ENCODE assay signal across 8 cellular contexts in genomic region chr15:75904241-75904631, GRCh38. TPM values are rescaled to one million over a fixed set of nuclear protein-coding genes. Genes with fewer than 3 reads are reported as not detected.
DNase-seq lines count a peak whose midpoint lies in the region; ATAC-seq and TF ChIP-seq lines count a peak whose summit lies in the region.

No MANE protein-coding gene starts in this region.

- peak overlapping the region; percentile 93 for H3K9ac ChIP-seq in SK-N-MC (ENCODE audit: insufficient read length)

- H3K36me3 Mint-ChIP-seq in CD8-positive, alpha-beta T cell = peaks cover 35% of the 10 kb centered on the region
- peaks cover 49% of the 10 kb centered on the region for H3K36me3 Mint-ChIP-seq in dendritic cell treated with granulocyte-macrophage colony-stimulating factor and Interleukin-4, amounts not matched to agents 40 ng/mL and 50 ng/mL, for 4 days (ENCODE audit: low read depth)

- peak overlapping the region; percentile 95 for H3K27ac Mint-ChIP-seq in CD8-positive, alpha-beta T cell
- H3K27ac Mint-ChIP-seq in dendritic cell treated with granulocyte-macrophage colony-stimulating factor and Interleukin-4, amounts not matched to agents 40 ng/mL and 50 ng/mL, for 4 days = peak overlapping the region; percentile 89

- ATAC-seq in CD8-positive, alpha-beta T cell = no peak
- ATAC-seq in GM19452 (IDR thresholded peaks at IDR 0.05; ENCODE audit: unreplicated experiment) = peak; percentile 13
- peak; percentile 24 for ATAC-seq in stimulated activated naive CD8-positive, alpha-beta T cell treated with anti-CD3 and anti-CD28 coated beads, Interleukin-15, Interleukin-2, amounts not matched to agents 100 U/mL and 50 U/mL, for 24 hours

- H3K4me1 ChIP-seq in CD8-positive, alpha-beta T cell (ENCODE audit: insufficient read depth, low read length) = peaks cover 19% of the 10 kb centered on the region

- WGBS in lower leg skin, 2 donors = 0 to 2% methylated on average over 23 to 25 of the region's 28 CpGs

- peak overlapping the region; percentile 68 for H3K27ac ChIP-seq in CD8-positive, alpha-beta T cell (ENCODE audit: low read depth, low read length)
- peak overlapping the region; percentile 88; the same call in 1 of the 2 replicates for H3K27ac ChIP-seq in SK-N-MC

- no peak for TF ChIP-seq CTCF in CD8-positive, alpha-beta T cell (IDR thresholded peaks at IDR 0.05)
- no peak for TF ChIP-seq CTCF in lower leg skin (IDR thresholded peaks at IDR 0.05)

- H3K27me3 Mint-ChIP-seq in CD8-positive, alpha-beta T cell (ENCODE audit: low read depth) = no peaks in the 10 kb centered on the region
- H3K27me3 Mint-ChIP-seq in dendritic cell treated with granulocyte-macrophage colony-stimulating factor and Interleukin-4, amounts not matched to agents 40 ng/mL and 50 ng/mL, for 4 days = no peaks in the 10 kb centered on the region

- TF ChIP-seq POLR2A in lower leg skin (IDR thresholded peaks at IDR 0.05) = no peak

- H3K9me3 Mint-ChIP-seq in CD8-positive, alpha-beta T cell = no peaks in the 10 kb centered on the region
- no peaks in the 10 kb centered on the region for H3K9me3 Mint-ChIP-seq in dendritic cell treated with granulocyte-macrophage colony-stimulating factor and Interleukin-4, amounts not matched to agents 40 ng/mL and 50 ng/mL, for 4 days

- POLR2A ChIA-PET in CD8-positive, alpha-beta T cell (lab: Charles Lee) = interaction anchor here (0.7 to 2.1 kb wide), 5 partner anchors 57 to 451 kb away, joined by 3 to 8 read pairs (median 3); partner anchors contain the start of gene UBE2Q2

- H3K4me3 ChIP-seq in CD8-positive, alpha-beta T cell (ENCODE audit: low read depth, low read length) = peak overlapping the region; percentile 84
- H3K4me3 ChIP-seq in SK-N-MC (peak overlapping the region; percentile 97), lower leg skin (ENCODE audit: low read depth, poor library complexity, severe bottlenecking) (peak overlapping the region; percentile 79)

- peak in 2 of 7 experiments; percentile 9 to 14 for DNase-seq in CD8-positive, alpha-beta T cell
- DNase-seq in HT1080 (ENCODE audit: low read depth) (peak; percentile 28), SK-N-MC (ENCODE audit: low read depth, low spot score) (no peak), lower leg skin (ENCODE audit: low spot score in 2 of 2) (peak in 1 of 2 donors; percentile 86), NCI-H1436 (lab: John Stamatoyannopoulos, UW) (no peak)
- DNase-seq in stimulated activated naive CD8-positive, alpha-beta T cell treated with anti-CD3 and anti-CD28 coated beads, Interleukin-15, Interleukin-2, amounts not matched to agents 100 U/mL and 50 U/mL, for 24 hours = peak; percentile 47

- H3K9me3 ChIP-seq in CD8-positive, alpha-beta T cell (ENCODE audit: low read length) = no peaks in the 10 kb centered on the region
- no peaks in the 10 kb centered on the region for H3K9me3 ChIP-seq in SK-N-MC (ENCODE audit: low read depth, low read length)

- no peaks in the 10 kb centered on the region for H3K27me3 ChIP-seq in CD8-positive, alpha-beta T cell (ENCODE audit: insufficient read depth, low read length)

- intact Hi-C loops in CD8-positive, alpha-beta T cell (cut with DNase I, micrococcal nuclease) = loop anchor here (5.0 to 10.0 kb wide), 4 partner anchors 62 to 1289 kb away; partner anchors contain the start of genes CLK3 (in 1 of the 2), IMP3 (in 1 of the 2) and UBE2Q2 (in 1 of the 2)
- intact Hi-C loops in dendritic cell treated with granulocyte-macrophage colony-stimulating factor and Interleukin-4, amounts not matched to agents 40 ng/mL and 50 ng/mL, for 4 days (cut with micrococcal nuclease) = loop anchor here (10.0 kb wide), 1 partner anchor 59 kb away; the partner anchor contains the start of gene UBE2Q2
- intact Hi-C loops in lower leg skin (cut with DNase I; ENCODE audit: low total_unique reads) = no loop called here

- CTCF ChIA-PET in CD8-positive, alpha-beta T cell (lab: Charles Lee) = interaction anchor here (1.2 kb wide), 1 partner anchor 56 kb away, joined by 3 read pairs; no protein-coding TSS in a partner anchor

- H3K4me3 Mint-ChIP-seq in CD8-positive, alpha-beta T cell = peak overlapping the region; percentile 98
- H3K4me3 Mint-ChIP-seq in dendritic cell treated with granulocyte-macrophage colony-stimulating factor and Interleukin-4, amounts not matched to agents 40 ng/mL and 50 ng/mL, for 4 days = peak overlapping the region; percentile 99

- peaks cover 53% of the 10 kb centered on the region for H3K4me1 Mint-ChIP-seq in CD8-positive, alpha-beta T cell (ENCODE audit: low read depth)
- H3K4me1 Mint-ChIP-seq in dendritic cell treated with granulocyte-macrophage colony-stimulating factor and Interleukin-4, amounts not matched to agents 40 ng/mL and 50 ng/mL, for 4 days (ENCODE audit: low read depth) = peaks cover 22% of the 10 kb centered on the region

- no peaks in the 10 kb centered on the region for H3K36me3 ChIP-seq in CD8-positive, alpha-beta T cell (ENCODE audit: insufficient read depth, low read length)
- H3K36me3 ChIP-seq in SK-N-MC (ENCODE audit: insufficient read depth, low read length) = peaks cover 28% of the 10 kb centered on the region

RNA-seq across cellular contexts. Expression of gene FBXO22, which starts 0.6 kb away (rescaled TPM):
- 1 to 10 TPM; 6.1 to 6.4 TPM for total RNA-seq in CD8-positive, alpha-beta T cell
- 71.8 and 78.6 TPM in 2 replicates for total RNA-seq in HT1080 (2014; rRNA removed; shearing (Covaris generic))
- 58.9 and 61.0 TPM in 2 replicates for polyA plus RNA-seq in HT1080 (2015; cell fraction: cytosol; rRNA removed)
- 63.3 and 75.1 TPM in 2 replicates for polyA plus RNA-seq in HT1080 (2015; cell fraction: nucleus; rRNA removed)
- total RNA-seq in lower leg skin = 10 to 100 TPM; 17.4 to 25.3 (median 21.6) TPM

Comparison
In these comparisons a context has a peak if more than half of its experiments do, and no peak if none do; other contexts are left out.
1. DNase-seq: peak in HT1080 (single experiment) and stimulated activated naive CD8-positive, alpha-beta T cell treated with anti-CD3 and anti-CD28 coated beads, Interleukin-15, Interleukin-2, amounts not matched to agents 100 U/mL and 50 U/mL, for 24 hours (single experiment); none in SK-N-MC (single experiment) and NCI-H1436 (single experiment).
2. Peak in every context shown above with its lines, with median percentiles within 50 percentile points of each other: H3K4me3 ChIP-seq.